ENCODE assay signal across 1 cellular context in genomic region chr20:24425523-24425922, GRCh38.
TF ChIP-seq lines count a peak whose summit lies in the region.

No MANE protein-coding gene starts in this region.

TF ChIP-seq in GM23338, 12 proteins besides CTCF, POLR2A, EP300 and RAD21 (continued from another document):
- TF ChIP-seq ZNF462 (CRISPR knock-in tag; IDR thresholded peaks at IDR 0.05): no peak
- TF ChIP-seq REST (IDR thresholded peaks at IDR 0.05; ENCODE audit: unreplicated experiment): no peak
